Comparison of ENCODE assay signal across 1 cellular context in genomic region chr4:40190880-40191815, GRCh38.
TF ChIP-seq lines count a peak whose summit lies in the region.

No MANE protein-coding gene starts in this region.

TF ChIP-seq in HepG2, 621 proteins besides CTCF, POLR2A, EP300 and RAD21 (continued from another document and continues in another):
- TF ChIP-seq MEIS2 (CRISPR knock-in tag; IDR thresholded peaks at IDR 0.05): 0 out of 2 replicates have a peak, but pooled peaks have one; percentile 64
- no peak for TF ChIP-seq AHR (CRISPR knock-in tag; IDR thresholded peaks at IDR 0.05)
- no peak for TF ChIP-seq YEATS4 (CRISPR knock-in tag; IDR thresholded peaks at IDR 0.05; ENCODE audit: borderline replicate concordance)
- no peak for TF ChIP-seq GATA4 (IDR thresholded peaks at IDR 0.05; ENCODE audit: borderline replicate concordance, low read depth)
- peak; percentile 39; the same call in 1 of the 2 replicates for TF ChIP-seq POLR2G (IDR thresholded peaks at IDR 0.05; ENCODE audit: low read depth, low read length)
- no peak for TF ChIP-seq ZIK1 (CRISPR knock-in tag; IDR thresholded peaks at IDR 0.05; ENCODE audit: borderline replicate concordance, low read depth)
- TF ChIP-seq CENPX (CRISPR knock-in tag; IDR thresholded peaks at IDR 0.05): no peak
- TF ChIP-seq HMG20B (CRISPR knock-in tag; conservative IDR thresholded peaks at IDR 0.05): 0 out of 2 replicates have a peak, but pooled peaks have one; percentile 14
- TF ChIP-seq ZNF24 (IDR thresholded peaks at IDR 0.05): no peak
- TF ChIP-seq SMARCC2 (IDR thresholded peaks at IDR 0.05): no peak
- peak; percentile 84 for TF ChIP-seq ELF3 (CRISPR knock-in tag; IDR thresholded peaks at IDR 0.05)
- TF ChIP-seq ZFP41 (CRISPR knock-in tag; IDR thresholded peaks at IDR 0.05; ENCODE audit: borderline replicate concordance): no peak
- TF ChIP-seq THAP11 (CRISPR knock-in tag; IDR thresholded peaks at IDR 0.05): peak; percentile 49; the same call in 1 of the 2 replicates
- TF ChIP-seq FOSL2 (CRISPR knock-in tag; IDR thresholded peaks at IDR 0.05): peak; percentile 28; the same call in 1 of the 2 replicates
- no peak for TF ChIP-seq ZNF713 (CRISPR knock-in tag; IDR thresholded peaks at IDR 0.05)
- no peak for TF ChIP-seq HOXA3 (CRISPR knock-in tag; IDR thresholded peaks at IDR 0.05)
- no peak for TF ChIP-seq SPEN (CRISPR knock-in tag; IDR thresholded peaks at IDR 0.05; ENCODE audit: low read depth)
- TF ChIP-seq MED1 (CRISPR knock-in tag; IDR thresholded peaks at IDR 0.05): peak; percentile 70
- peak; percentile 35; the same call in 1 of the 2 replicates for TF ChIP-seq HNF4G (IDR thresholded peaks at IDR 0.05; ENCODE audit: borderline replicate concordance, low read depth, low read length)
- TF ChIP-seq HNF4G (CRISPR knock-in tag; IDR thresholded peaks at IDR 0.05; ENCODE audit: borderline replicate concordance, low read depth): no peak
- TF ChIP-seq ZNF124 (CRISPR knock-in tag; IDR thresholded peaks at IDR 0.05): no peak
- 0 out of 2 replicates have a peak, but pooled peaks have one; percentile 37 for TF ChIP-seq HOXD1 (CRISPR knock-in tag; IDR thresholded peaks at IDR 0.05)
- peak; percentile 52; the same call in 1 of the 2 replicates for TF ChIP-seq ZNF609 (CRISPR knock-in tag; IDR thresholded peaks at IDR 0.05; ENCODE audit: borderline replicate concordance)
- peak; percentile 89 for TF ChIP-seq FOXP4 (CRISPR knock-in tag; IDR thresholded peaks at IDR 0.05)
- peak; percentile 98 for TF ChIP-seq FOXA3 (CRISPR knock-in tag; IDR thresholded peaks at IDR 0.05)
- TF ChIP-seq MBD4 (IDR thresholded peaks at IDR 0.05; ENCODE audit: borderline replicate concordance, low read length): peak; percentile 72; the same call in 1 of the 2 replicates
- no peak for TF ChIP-seq ZNF281 (CRISPR knock-in tag; IDR thresholded peaks at IDR 0.05; ENCODE audit: borderline replicate concordance)
- no peak for TF ChIP-seq AKNA (CRISPR knock-in tag; IDR thresholded peaks at IDR 0.05; ENCODE audit: borderline replicate concordance)
- TF ChIP-seq IKZF5 (CRISPR knock-in tag; IDR thresholded peaks at IDR 0.05): peak; percentile 35; the same call in 1 of the 2 replicates
- TF ChIP-seq HDAC2 (CRISPR knock-in tag; IDR thresholded peaks at IDR 0.05): peak; percentile 45; the same call in 1 of the 2 replicates
- TF ChIP-seq HDAC1 (CRISPR knock-in tag; IDR thresholded peaks at IDR 0.05): peak; percentile 53; the same call in 1 of the 2 replicates
- peak; percentile 50; the same call in 1 of the 2 replicates for TF ChIP-seq ZGPAT (CRISPR knock-in tag; IDR thresholded peaks at IDR 0.05)
- peak; percentile 75 for TF ChIP-seq TBX3 (IDR thresholded peaks at IDR 0.05; ENCODE audit: borderline replicate concordance)
- TF ChIP-seq ATF7 (IDR thresholded peaks at IDR 0.05): no peak
- TF ChIP-seq ATF7 (CRISPR knock-in tag; IDR thresholded peaks at IDR 0.05): no peak
- TF ChIP-seq GFI1 (CRISPR knock-in tag; IDR thresholded peaks at IDR 0.05; ENCODE audit: borderline replicate concordance): peak; percentile 74; the same call in 1 of the 2 replicates
- no peak for TF ChIP-seq CSRNP1 (CRISPR knock-in tag; IDR thresholded peaks at IDR 0.05)
- no peak for TF ChIP-seq KMT2A (CRISPR knock-in tag; IDR thresholded peaks at IDR 0.05)
- no peak for TF ChIP-seq CHD2 (IDR thresholded peaks at IDR 0.05; ENCODE audit: low read depth, low read length)
- no peak for TF ChIP-seq TMF1 (CRISPR knock-in tag; IDR thresholded peaks at IDR 0.05; ENCODE audit: low read depth)
- no peak for TF ChIP-seq BATF2 (CRISPR knock-in tag; IDR thresholded peaks at IDR 0.05)
- TF ChIP-seq MLLT10 (CRISPR knock-in tag; IDR thresholded peaks at IDR 0.05): no peak
- no peak for TF ChIP-seq ZNF274 (CRISPR knock-in tag; IDR thresholded peaks at IDR 0.05)
- TF ChIP-seq ZMAT5 (CRISPR knock-in tag; IDR thresholded peaks at IDR 0.05; ENCODE audit: borderline replicate concordance, low read depth): no peak
- TF ChIP-seq AGO2 (optimal IDR thresholded peaks at IDR 0.05; ENCODE audit: low read depth, low read length): no peak
- no peak for TF ChIP-seq ZNF550 (CRISPR knock-in tag; IDR thresholded peaks at IDR 0.05; ENCODE audit: borderline replicate concordance)
